18 cellular contexts compared by ENCODE assay signal in genomic region chr12:122820838-122821271, GRCh38. TPM values are rescaled to one million over a fixed set of nuclear protein-coding genes. Genes with fewer than 3 reads are reported as not detected.
DNase-seq lines count a peak whose midpoint lies in the region; ATAC-seq, FAIRE-seq and TF ChIP-seq lines count a peak whose summit lies in the region.
"Had no signal": no experiment of that assay in that cellular context is flagged by ENCODE, and none has a peak within 500 bp of the region (broad histone marks: within the 10 kb centered on the region; RNA-seq: fewer than 3 reads in every experiment).

No MANE protein-coding gene starts in this region.

- H3K14ac ChIP-seq in neuronal stem cell (ENCODE audit: low read length), result no peak overlapping the region

- H4K20me1 ChIP-seq in OCI-LY3 (ENCODE audit: insufficient read depth, low read length), result no peaks in the 10 kb centered on the region

- H2BK12ac ChIP-seq in neuronal stem cell (ENCODE audit: low read length), result no peak overlapping the region

- no peak overlapping the region for H3K23ac ChIP-seq in neuronal stem cell (ENCODE audit: low read depth, low read length, poor library complexity)

- H2BK5ac ChIP-seq in neuronal stem cell (ENCODE audit: low read length), result no peak overlapping the region

- H3K9me3 Mint-ChIP-seq in activated T-helper 1 cell treated with anti-CD3 and anti-CD28 coated beads, Interleukin-12 subunit alpha, Interleukin-12 subunit beta, Interleukin-2, Interleukin-4 antibody, amounts not matched to agents 30 ng/mL and 10 ng/mL and 1 ng/mL, durations not matched to agents 14 hours and 24 hours and 36 hours, result no peaks in the 10 kb centered on the region
- H3K9me3 Mint-ChIP-seq: activated naive CD8-positive, alpha-beta T cell treated with anti-CD3 and anti-CD28 coated beads for 36 hours; naive thymus-derived CD4-positive, alpha-beta T cell had no signal

- peak; percentile 60 for FAIRE-seq in GM18507 (lab: Jason Lieb, UNC)

- no peak overlapping the region for H2BK15ac ChIP-seq in neuronal stem cell (ENCODE audit: low read length)

- ATAC-seq in GM21737 (IDR thresholded peaks at IDR 0.05; ENCODE audit: unreplicated experiment), result peak; percentile 74
- no peak for ATAC-seq in SK-N-SH treated with all-trans-retinoic acid at 6 μM for 48 hours
- ATAC-seq: activated CD4-positive, alpha-beta T cell treated with anti-CD3 and anti-CD28 coated beads for 36 hours; naive thymus-derived CD4-positive, alpha-beta T cell; psoas muscle had no signal

- H3K27ac ChIP-seq in OCI-LY3 (ENCODE audit: low read length) (no peak overlapping the region), neuronal stem cell (replicated peaks; ENCODE audit: low read length) (no peak overlapping the region)
- H3K27ac ChIP-seq: cardiac muscle cell, psoas muscle had no signal

- H3K4me2 ChIP-seq in OCI-LY3 (ENCODE audit: low read length) (peak overlapping the region; percentile 90), neuronal stem cell (ENCODE audit: insufficient read depth, low read length, poor library complexity, severe bottlenecking) (no peak overlapping the region)

- H3K79me2 ChIP-seq in OCI-LY3 (ENCODE audit: low read length), result no peaks in the 10 kb centered on the region

- H3K36me3 ChIP-seq in OCI-LY3 (replicated peaks; ENCODE audit: low read depth, low read length) (no peaks in the 10 kb centered on the region), neuronal stem cell (replicated peaks in 1 of 2; ENCODE audit: control insufficient read depth in 2 of 2, insufficient read depth in 2 of 2, low read length in 2 of 2) (no peaks in the 10 kb centered on the region)
- H3K36me3 ChIP-seq: cardiac muscle cell had no signal

- no peaks in the 10 kb centered on the region for H3K79me1 ChIP-seq in neuronal stem cell (ENCODE audit: low read depth, low read length)

- DNase-seq in GM18507 (ENCODE audit: extremely low spot score, insufficient read length, low read depth) (no peak), neuronal stem cell (ENCODE audit: low spot score) (no peak), GM19240 (ENCODE audit: insufficient read length, low spot score) (no peak), Kasumi-1 (lab: John Stamatoyannopoulos, UW) (no peak)
- DNase-seq in activated T-helper 1 cell treated with anti-CD3 and anti-CD28 coated beads, Interleukin-12 subunit alpha, Interleukin-12 subunit beta, Interleukin-2, Interleukin-4 antibody, amounts not matched to agents 30 ng/mL and 10 ng/mL and 1 ng/mL, durations not matched to agents 14 hours and 24 hours and 36 hours (ENCODE audit: low spot score), result no peak
- DNase-seq: activated CD4-positive, alpha-beta T cell treated with anti-CD3 and anti-CD28 coated beads for 36 hours; activated naive CD8-positive, alpha-beta T cell treated with anti-CD3 and anti-CD28 coated beads for 36 hours; activated T-cell treated with anti-CD3 and anti-CD28 coated beads for 4 hours; DND-41; naive thymus-derived CD4-positive, alpha-beta T cell; NCI-H2081 treated with DMSO at 0.1 percent for 48 hours; NCI-H526 treated with DMSO at 0.1 percent for 48 hours; psoas muscle; stimulated activated CD4-positive, alpha-beta T cell treated with anti-CD3 and anti-CD28 coated beads, Interleukin-15, amount 100 ng/mL, for 24 hours had no signal

- H3K4me3 ChIP-seq in OCI-LY3 (ENCODE audit: low read length) (peak overlapping the region; percentile 71), neuronal stem cell (ENCODE audit: low read length in 2 of 2) (no peak overlapping the region)
- H3K4me3 ChIP-seq: cardiac muscle cell, psoas muscle had no signal

- H3K4ac ChIP-seq in neuronal stem cell (ENCODE audit: low read length), result no peak overlapping the region

- no peaks in the 10 kb centered on the region for H3K36me3 Mint-ChIP-seq in activated T-helper 1 cell treated with anti-CD3 and anti-CD28 coated beads, Interleukin-12 subunit alpha, Interleukin-12 subunit beta, Interleukin-2, Interleukin-4 antibody, amounts not matched to agents 30 ng/mL and 10 ng/mL and 1 ng/mL, durations not matched to agents 14 hours and 24 hours and 36 hours (ENCODE audit: low read depth)
- H3K36me3 Mint-ChIP-seq: activated naive CD8-positive, alpha-beta T cell treated with anti-CD3 and anti-CD28 coated beads for 36 hours; naive thymus-derived CD4-positive, alpha-beta T cell had no signal

- H4K8ac ChIP-seq in neuronal stem cell (ENCODE audit: low read depth, low read length), result no peak overlapping the region

- no peak overlapping the region for H3K18ac ChIP-seq in neuronal stem cell (ENCODE audit: low read length)

- no peaks in the 10 kb centered on the region for H3K9me3 ChIP-seq in OCI-LY3 (ENCODE audit: insufficient read depth, low read length)
- H3K9me3 ChIP-seq in neuronal stem cell (replicated peaks in 1 of 2; ENCODE audit: control insufficient read depth in 2 of 2, insufficient read depth in 1 of 2, low read depth in 1 of 2, low read length in 2 of 2), result no peaks in the 10 kb centered on the region
- H3K9me3 ChIP-seq: psoas muscle had no signal

- H3K27ac Mint-ChIP-seq in activated T-helper 1 cell treated with anti-CD3 and anti-CD28 coated beads, Interleukin-12 subunit alpha, Interleukin-12 subunit beta, Interleukin-2, Interleukin-4 antibody, amounts not matched to agents 30 ng/mL and 10 ng/mL and 1 ng/mL, durations not matched to agents 14 hours and 24 hours and 36 hours, result no peak overlapping the region
- H3K27ac Mint-ChIP-seq: activated CD4-positive, alpha-beta T cell treated with anti-CD3 and anti-CD28 coated beads for 36 hours; activated naive CD8-positive, alpha-beta T cell treated with anti-CD3 and anti-CD28 coated beads for 36 hours; naive thymus-derived CD4-positive, alpha-beta T cell had no signal

- H3K27me3 ChIP-seq in OCI-LY3 (ENCODE audit: low read depth, low read length), result peaks cover 37% of the 10 kb centered on the region
- H3K27me3 ChIP-seq in neuronal stem cell (ENCODE audit: control insufficient read depth in 3 of 3, insufficient read depth in 3 of 3, low read depth in 1 of 3, low read length in 3 of 3), result no peaks in the 10 kb centered on the region
- H3K27me3 ChIP-seq: cardiac muscle cell had no signal

- H2AFZ ChIP-seq in OCI-LY3 (ENCODE audit: low read depth, low read length), result peak overlapping the region; percentile 18; the same call in 1 of the 2 replicates
- H2AFZ ChIP-seq in neuronal stem cell (ENCODE audit: low read length), result peak overlapping the region; percentile 56

- intact Hi-C loops in activated T-helper 1 cell treated with anti-CD3 and anti-CD28 coated beads, Interleukin-12 subunit alpha, Interleukin-12 subunit beta, Interleukin-2, Interleukin-4 antibody, amounts not matched to agents 30 ng/mL and 10 ng/mL and 1 ng/mL, durations not matched to agents 14 hours and 24 hours and 36 hours (cut with micrococcal nuclease), result no loop called here

- no peak overlapping the region for H3K4me3 Mint-ChIP-seq in activated T-helper 1 cell treated with anti-CD3 and anti-CD28 coated beads, Interleukin-12 subunit alpha, Interleukin-12 subunit beta, Interleukin-2, Interleukin-4 antibody, amounts not matched to agents 30 ng/mL and 10 ng/mL and 1 ng/mL, durations not matched to agents 14 hours and 24 hours and 36 hours
- H3K4me3 Mint-ChIP-seq: activated CD4-positive, alpha-beta T cell treated with anti-CD3 and anti-CD28 coated beads for 36 hours; activated naive CD8-positive, alpha-beta T cell treated with anti-CD3 and anti-CD28 coated beads for 36 hours; naive thymus-derived CD4-positive, alpha-beta T cell had no signal

- WGBS in neuronal stem cell (ENCODE audit: extremely low coverage in 2 of 2, insufficient read length in 2 of 2, insufficient replicate concordance in 1 of 2), 2 donors, result no CpG with 5 or more reads among the region's 7 CpGs

- H3K27me3 Mint-ChIP-seq in activated T-helper 1 cell treated with anti-CD3 and anti-CD28 coated beads, Interleukin-12 subunit alpha, Interleukin-12 subunit beta, Interleukin-2, Interleukin-4 antibody, amounts not matched to agents 30 ng/mL and 10 ng/mL and 1 ng/mL, durations not matched to agents 14 hours and 24 hours and 36 hours (ENCODE audit: insufficient read depth), result no peaks in the 10 kb centered on the region
- H3K27me3 Mint-ChIP-seq: activated naive CD8-positive, alpha-beta T cell treated with anti-CD3 and anti-CD28 coated beads for 36 hours had no signal

- H3K4me1 Mint-ChIP-seq in activated T-helper 1 cell treated with anti-CD3 and anti-CD28 coated beads, Interleukin-12 subunit alpha, Interleukin-12 subunit beta, Interleukin-2, Interleukin-4 antibody, amounts not matched to agents 30 ng/mL and 10 ng/mL and 1 ng/mL, durations not matched to agents 14 hours and 24 hours and 36 hours (ENCODE audit: low read depth), result no peaks in the 10 kb centered on the region
- H3K4me1 Mint-ChIP-seq: activated CD4-positive, alpha-beta T cell treated with anti-CD3 and anti-CD28 coated beads for 36 hours; activated naive CD8-positive, alpha-beta T cell treated with anti-CD3 and anti-CD28 coated beads for 36 hours; naive thymus-derived CD4-positive, alpha-beta T cell had no signal

- H2AK5ac ChIP-seq in neuronal stem cell (ENCODE audit: low read depth, low read length), result no peak overlapping the region

- no peak for TF ChIP-seq CTCF in OCI-LY3 (IDR thresholded peaks at IDR 0.05; ENCODE audit: low read depth, low read length)

- H3K9ac ChIP-seq in OCI-LY3 (ENCODE audit: low read length), result peak overlapping the region; percentile 36; the same call in 1 of the 2 replicates
- H3K9ac ChIP-seq in neuronal stem cell (ENCODE audit: low read depth, low read length, poor library complexity), result no peak overlapping the region

- no peak overlapping the region for H4K91ac ChIP-seq in neuronal stem cell (ENCODE audit: low read depth, low read length, poor library complexity)

- no peak overlapping the region for H2BK120ac ChIP-seq in neuronal stem cell (ENCODE audit: low read depth, low read length)

- H3K4me1 ChIP-seq in OCI-LY3 (ENCODE audit: low read length) (peaks cover 20% of the 10 kb centered on the region), neuronal stem cell (ENCODE audit: control insufficient read depth in 2 of 2, insufficient read depth in 1 of 2, low read depth in 1 of 2, low read length in 2 of 2) (peaks cover 2 to 4% of the 10 kb centered on the region in 2 donors)
- H3K4me1 ChIP-seq: psoas muscle had no signal

RNA-seq across cellular contexts. Expression of gene HIP1R, which starts 14.4 kb away (rescaled TPM):
- 16.8 TPM for polyA plus RNA-seq in neuronal stem cell (2013, experiment 1 of 2)
- 16.3 TPM for polyA plus RNA-seq in neuronal stem cell (2013, experiment 2 of 2)
- 26.6 and 29.5 TPM in 2 replicates for total RNA-seq in activated T-helper 1 cell treated with anti-CD3 and anti-CD28 coated beads, Interleukin-12 subunit alpha, Interleukin-12 subunit beta, Interleukin-2, Interleukin-4 antibody, amounts not matched to agents 30 ng/mL and 10 ng/mL and 1 ng/mL, durations not matched to agents 14 hours and 24 hours and 36 hours

RNA-seq across cellular contexts. Expression of gene CCDC62, which starts 46.5 kb away (rescaled TPM):
- 0.22 TPM for polyA plus RNA-seq in neuronal stem cell (2013, experiment 1 of 2)
- polyA plus RNA-seq in neuronal stem cell (2013, experiment 2 of 2), result 0.22 TPM
- total RNA-seq in activated T-helper 1 cell treated with anti-CD3 and anti-CD28 coated beads, Interleukin-12 subunit alpha, Interleukin-12 subunit beta, Interleukin-2, Interleukin-4 antibody, amounts not matched to agents 30 ng/mL and 10 ng/mL and 1 ng/mL, durations not matched to agents 14 hours and 24 hours and 36 hours, result 0.93 and 1.3 TPM in 2 replicates
